Comparison of ENCODE assay signal across 28 cellular contexts in genomic region chr15:101310163-101310480, GRCh38. TPM values are rescaled to one million over a fixed set of nuclear protein-coding genes. Genes with fewer than 3 reads are reported as not detected.
DNase-seq lines count a peak whose midpoint lies in the region; ATAC-seq, FAIRE-seq and TF ChIP-seq lines count a peak whose summit lies in the region.
"Had no signal": no experiment of that assay in that cellular context is flagged by ENCODE, and none has a peak within 500 bp of the region (broad histone marks: within the 10 kb centered on the region; RNA-seq: fewer than 3 reads in every experiment).

No MANE protein-coding gene starts in this region.

- no peak overlapping the region for H3K4me3 ChIP-seq in right lobe of liver
- no peak overlapping the region for H3K4me3 ChIP-seq in HepG2 (replicated peaks in 1 of 3; ENCODE audit: insufficient read depth in 1 of 3, low read depth in 2 of 3, low read length in 3 of 3)
- no peak overlapping the region for H3K4me3 ChIP-seq in lower lobe of right lung
- no peak overlapping the region for H3K4me3 ChIP-seq in H7 (ENCODE audit: insufficient read depth, low read depth, low read length)
- H3K4me3 ChIP-seq in PC-3 (ENCODE audit: low read length) = no peak overlapping the region
- H3K4me3 ChIP-seq: A549; BLaER1 treated with 17β-estradiol and CSF1 and Interleukin-3, amounts not matched to agents 10 nM and 100 nM; GM12878; K562; PC-9; SJCRH30 had no signal

- no peak for TF ChIP-seq EP300 in HepG2 (IDR thresholded peaks at IDR 0.05; ENCODE audit: low read depth in 2 of 2, low read length in 2 of 2)
- no peak for TF ChIP-seq EP300 in HepG2 (CRISPR knock-in tag; IDR thresholded peaks at IDR 0.05; ENCODE audit: borderline replicate concordance)

- CTCF ChIA-PET in HepG2 (lab: Yijun Ruan, JAX; ENCODE audit: low intra/inter-chr PET ratio, low total read pairs) = no interaction called here
- CTCF ChIA-PET in PC-3 (lab: Charles Lee) = no interaction called here

- no peak for FAIRE-seq in HepG2 (lab: Jason Lieb, UNC)
- FAIRE-seq: A549, GM12878, K562 had no signal

- H3K79me2 ChIP-seq in HepG2 (ENCODE audit: insufficient read depth, low read length) = no peaks in the 10 kb centered on the region
- H3K79me2 ChIP-seq in PC-3 (ENCODE audit: low read length) = no peaks in the 10 kb centered on the region

- no peaks in the 10 kb centered on the region for H3F3A ChIP-seq in PC-3 (ENCODE audit: low read length, unreplicated experiment)

- WGBS in right lobe of liver (ENCODE audit: insufficient coverage, low coverage, low lambda C conversion rate, missing lambda C conversion rate) = 93% methylated on average over 3 of the region's 7 CpGs
- 89% methylated on average over 3 of the region's 7 CpGs for WGBS in HepG2 (ENCODE audit: low lambda C conversion rate)

- no peak overlapping the region for H2AFZ ChIP-seq in HepG2 (ENCODE audit: low read length)
- no peak overlapping the region for H2AFZ ChIP-seq in PC-3 (ENCODE audit: low read length)
- H2AFZ ChIP-seq: PC-9 had no signal

- H3K9ac ChIP-seq in HepG2 (ENCODE audit: insufficient read depth, low read depth, low read length) (no peak overlapping the region), PC-3 (ENCODE audit: low read length) (no peak overlapping the region)
- H3K9ac ChIP-seq: BLaER1 treated with 17β-estradiol and CSF1 and Interleukin-3, amounts not matched to agents 10 nM and 100 nM had no signal

- no peak for TF ChIP-seq CTCF in right lobe of liver (IDR thresholded peaks at IDR 0.05)
- TF ChIP-seq CTCF in HepG2 (CRISPR knock-in tag; IDR thresholded peaks at IDR 0.05) = no peak
- TF ChIP-seq CTCF in lower lobe of right lung (IDR thresholded peaks at IDR 0.05) = no peak
- TF ChIP-seq CTCF in PC-3 (conservative IDR thresholded peaks at IDR 0.05; ENCODE audit: low read depth, low read length) = no peak

- H3K4me2 ChIP-seq in HepG2 (ENCODE audit: low read depth, low read length) = no peak overlapping the region
- H3K4me2 ChIP-seq in PC-3 (ENCODE audit: low read length) = no peak overlapping the region
- H3K4me2 ChIP-seq: A549; BLaER1 treated with 17β-estradiol and CSF1 and Interleukin-3, amounts not matched to agents 10 nM and 100 nM; PC-9 had no signal

- H3K4me1 ChIP-seq in right lobe of liver (peaks cover 0 to 11% (median 0%) of the 10 kb centered on the region in 4 donors), HepG2 (ENCODE audit: insufficient read depth, low read length) (no peaks in the 10 kb centered on the region), lower lobe of right lung (no peaks in the 10 kb centered on the region), PC-3 (ENCODE audit: insufficient read depth, low read length) (no peaks in the 10 kb centered on the region)
- H3K4me1 ChIP-seq: A549, SJCRH30 had no signal

- in situ Hi-C loops in HepG2 (cut with HindIII; ENCODE audit: extremely low pct_ligation_motif_present, low pct_unique_long_range_greater_than_20kb) = no loop called here

- intact Hi-C loops in right lobe of liver (cut with DNase I) = no loop called here
- intact Hi-C loops in HepG2 (cut with micrococcal nuclease; ENCODE audit: unreplicated experiment) = no loop called here
- intact Hi-C loops in lower lobe of right lung (cut with DNase I) = no loop called here
- intact Hi-C loops in sciatic nerve (cut with DNase I) = no loop called here
- intact Hi-C loops in PC-3 (cut with micrococcal nuclease) = no loop called here

- H3K9me2 ChIP-seq in PC-3 (replicated peaks; ENCODE audit: low read length) = no peaks in the 10 kb centered on the region

- TF ChIP-seq RAD21 in HepG2 (CRISPR knock-in tag; IDR thresholded peaks at IDR 0.05) = no peak

- POLR2A ChIA-PET in HepG2 (lab: Yijun Ruan, JAX) (no interaction called here), PC-3 (lab: Charles Lee; ENCODE audit: unreplicated experiment) (no interaction called here)

- H3K27me3 ChIP-seq in right lobe of liver = no peaks in the 10 kb centered on the region
- no peaks in the 10 kb centered on the region; a peak in 1 of 5 replicates for H3K27me3 ChIP-seq in HepG2 (ENCODE audit: control insufficient read depth in 1 of 2, insufficient read depth in 2 of 2, low read length in 2 of 2)
- H3K27me3 ChIP-seq in lower lobe of right lung (ENCODE audit: low read depth) = no peaks in the 10 kb centered on the region
- H3K27me3 ChIP-seq in H7 (ENCODE audit: control insufficient read depth, insufficient read depth, low read length) = no peaks in the 10 kb centered on the region
- 0 out of 2 replicates have a peak, but pooled peaks cover under 1% of the 10 kb centered on the region for H3K27me3 ChIP-seq in PC-3 (ENCODE audit: low read length)
- H3K27me3 ChIP-seq: BLaER1 treated with 17β-estradiol and CSF1 and Interleukin-3, amounts not matched to agents 10 nM and 100 nM had no signal

- ATAC-seq in right lobe of liver = no peak
- no peak for ATAC-seq in HepG2
- ATAC-seq in lower lobe of right lung = no peak
- ATAC-seq in sciatic nerve = no peak
- no peak for ATAC-seq in PC-3
- ATAC-seq: A549, GM12878, K562, Right ventricle myocardium inferior, SK-N-SH treated with all-trans-retinoic acid at 6 μM for 48 hours had no signal

- H3K27ac ChIP-seq in right lobe of liver = no peak overlapping the region
- H3K27ac ChIP-seq in HepG2 (ENCODE audit: extremely low read length, insufficient read depth, low read length) = no peak overlapping the region
- no peak overlapping the region for H3K27ac ChIP-seq in lower lobe of right lung
- no peak overlapping the region for H3K27ac ChIP-seq in PC-3 (ENCODE audit: low read length)
- H3K27ac ChIP-seq: A549; BLaER1 treated with 17β-estradiol and CSF1 and Interleukin-3, amounts not matched to agents 10 nM and 100 nM; PC-9; SJCRH30 had no signal

- BruUV-seq in HepG2 (replicated peaks; lab: Mats Ljungman, UMichigan) = no TSS peak
- no TSS peak for BruUV-seq in PC-3 (replicated peaks; lab: Mats Ljungman, UMichigan)

- H3K36me3 ChIP-seq in right lobe of liver = peaks cover 0 to 50% (median 10%) of the 10 kb centered on the region in 4 donors
- peaks cover 16 to 22% of the 10 kb centered on the region in 2 experiments; a peak in 4 of 5 replicates for H3K36me3 ChIP-seq in HepG2 (replicated peaks in 1 of 2; ENCODE audit: control insufficient read depth in 1 of 2, insufficient read depth in 2 of 2, low read length in 2 of 2)
- no peaks in the 10 kb centered on the region for H3K36me3 ChIP-seq in lower lobe of right lung
- H3K36me3 ChIP-seq in H7 (replicated peaks; ENCODE audit: control insufficient read depth, insufficient read depth, low read length) = no peaks in the 10 kb centered on the region
- no peaks in the 10 kb centered on the region for H3K36me3 ChIP-seq in PC-3 (ENCODE audit: low read depth, low read length)
- H3K36me3 ChIP-seq: BLaER1 treated with 17β-estradiol and CSF1 and Interleukin-3, amounts not matched to agents 10 nM and 100 nM; SJCRH30 had no signal

- H4K20me1 ChIP-seq in HepG2 (ENCODE audit: insufficient read depth, low read length) = no peaks in the 10 kb centered on the region
- no peaks in the 10 kb centered on the region for H4K20me1 ChIP-seq in PC-3 (ENCODE audit: low read length)

- TF ChIP-seq POLR2A in right lobe of liver (IDR thresholded peaks at IDR 0.05) (no peak), HepG2 (IDR thresholded peaks at IDR 0.05; ENCODE audit: insufficient read depth in 1 of 2, low read depth in 2 of 2, low read length in 2 of 2) (no peak)

- H3K9me3 ChIP-seq in right lobe of liver (no peaks in the 10 kb centered on the region), HepG2 (ENCODE audit: low read length) (no peaks in the 10 kb centered on the region), lower lobe of right lung (no peaks in the 10 kb centered on the region), PC-3 (ENCODE audit: low read length) (no peaks in the 10 kb centered on the region)
- H3K9me3 ChIP-seq: A549; BLaER1 treated with 17β-estradiol and CSF1 and Interleukin-3, amounts not matched to agents 10 nM and 100 nM; SJCRH30 had no signal

- peak in 2 of 3 donors; percentile 37 to 41 for DNase-seq in right lobe of liver
- DNase-seq in HepG2 (ENCODE audit: low spot score) = no peak
- peak; percentile 24 for DNase-seq in lower lobe of right lung
- peak; percentile 43 for DNase-seq in sciatic nerve (ENCODE audit: low spot score)
- no peak for DNase-seq in NCI-H187 (lab: John Stamatoyannopoulos, UW)
- DNase-seq in H7 = no peak
- DNase-seq in PC-3 = no peak
- DNase-seq: AML-193; DMS53; GDM1; Kasumi-1; MV-4-11; NCI-H1105; NCI-H1436 treated with DMSO at 0.1 percent for 48 hours; NCI-H1930; NCI-H2107; NCI-H446; NCI-H524 treated with DMSO at 0.1 percent for 48 hours; NCI-H774; NK-92 treated with Interleukin-12 subunit alpha and Interleukin-12 subunit beta, amount 100 ng/mL, for 24 hours; PC-9; SJCRH30 had no signal

RNA-seq across cellular contexts. Expression of gene SNRPA1, which starts 15.1 kb away (rescaled TPM):
- total RNA-seq in right lobe of liver = 10 to 100 TPM; 17.7 to 28.6 (median 24.1) TPM
- 41.2 and 72.5 TPM in 2 replicates for total RNA-seq in HepG2 (2016; rRNA removed; fragmentation: Illumina TruSeq; extraction: Trizol)
- 21.5 and 21.7 TPM in 2 replicates for total RNA-seq in HepG2 (2016; cell fraction: cytosol; rRNA removed; fragmentation: Illumina TruSeq; extraction: Trizol; ENCODE audit: low read depth)
- total RNA-seq in HepG2 (2016; cell fraction: insoluble cytoplasmic fraction; rRNA removed; fragmentation: Illumina TruSeq; extraction: Trizol) = 44.9 and 72.9 TPM in 2 replicates
- total RNA-seq in HepG2 (2016; cell fraction: membrane; rRNA removed; fragmentation: Illumina TruSeq; extraction: Trizol) = 29.4 and 29.6 TPM in 2 replicates
- total RNA-seq in HepG2 (2016; cell fraction: nucleus; rRNA removed; fragmentation: Illumina TruSeq; extraction: Trizol) = 43.1 and 47.7 TPM in 2 replicates
- 80.0 and 108 TPM in 2 replicates for polyA plus RNA-seq in HepG2 (2011; rRNA removed)
- polyA plus RNA-seq in HepG2 (2011; cell fraction: cytosol; rRNA removed) = 70.8 and 71.1 TPM in 2 replicates
- polyA plus RNA-seq in HepG2 (2011; cell fraction: nucleus; rRNA removed) = 95.5 and 97.7 TPM in 2 replicates
- polyA plus RNA-seq in HepG2 (2012) = 77.4 and 94.8 TPM in 2 replicates
- 43.0 and 50.4 TPM in 2 replicates for polyA plus RNA-seq in HepG2 (2016; cell fraction: cytosol; fragmentation: Illumina TruSeq; extraction: Trizol; ENCODE audit: low read depth)
- polyA plus RNA-seq in HepG2 (2016; cell fraction: insoluble cytoplasmic fraction; fragmentation: Illumina TruSeq; extraction: Trizol; ENCODE audit: low read depth) = 177 and 178 TPM in 2 replicates
- polyA plus RNA-seq in HepG2 (2016; cell fraction: membrane; fragmentation: Illumina TruSeq; extraction: Trizol; ENCODE audit: low read depth) = 42.8 and 43.9 TPM in 2 replicates
- 92.5 and 99.3 TPM in 2 replicates for polyA plus RNA-seq in HepG2 (2016; cell fraction: nucleus; fragmentation: Illumina TruSeq; extraction: Trizol; ENCODE audit: insufficient read depth, low read depth)
- 12.8 and 30.9 TPM in 2 replicates for polyA minus RNA-seq in HepG2 (2011; rRNA and poly(A)+ RNA removed; ENCODE audit: low replicate concordance)
- polyA minus RNA-seq in HepG2 (2011; cell fraction: cytosol; rRNA and poly(A)+ RNA removed) = 23.8 and 31.7 TPM in 2 replicates
- 50.7 and 51.6 TPM in 2 replicates for polyA minus RNA-seq in HepG2 (2011; cell fraction: nucleus; rRNA and poly(A)+ RNA removed)
- 35.4 TPM for total RNA-seq in lower lobe of right lung
- total RNA-seq in sciatic nerve = 43.8 TPM
- total RNA-seq in H7 (2014; rRNA removed; shearing (Covaris generic)) = 32.3 and 35.5 TPM in 2 replicates
- total RNA-seq in PC-3 (2014; rRNA removed) = 66.1 and 68.2 TPM in 2 replicates

RNA-seq across cellular contexts. Expression of gene SELENOS, which starts 32.8 kb away (rescaled TPM):
- 10 to 100 TPM; 30.4 to 52.5 (median 39.6) TPM for total RNA-seq in right lobe of liver
- total RNA-seq in HepG2 (2016; rRNA removed; fragmentation: Illumina TruSeq; extraction: Trizol) = 31.6 and 63.0 TPM in 2 replicates
- 25.6 and 30.5 TPM in 2 replicates for total RNA-seq in HepG2 (2016; cell fraction: cytosol; rRNA removed; fragmentation: Illumina TruSeq; extraction: Trizol; ENCODE audit: low read depth)
- total RNA-seq in HepG2 (2016; cell fraction: insoluble cytoplasmic fraction; rRNA removed; fragmentation: Illumina TruSeq; extraction: Trizol) = 31.1 and 66.3 TPM in 2 replicates
- 32.0 and 35.3 TPM in 2 replicates for total RNA-seq in HepG2 (2016; cell fraction: membrane; rRNA removed; fragmentation: Illumina TruSeq; extraction: Trizol)
- 52.7 and 62.7 TPM in 2 replicates for total RNA-seq in HepG2 (2016; cell fraction: nucleus; rRNA removed; fragmentation: Illumina TruSeq; extraction: Trizol)
- 56.6 and 66.1 TPM in 2 replicates for polyA plus RNA-seq in HepG2 (2011; rRNA removed)
- polyA plus RNA-seq in HepG2 (2011; cell fraction: cytosol; rRNA removed) = 58.8 and 79.4 TPM in 2 replicates
- polyA plus RNA-seq in HepG2 (2011; cell fraction: nucleus; rRNA removed) = 21.8 and 28.5 TPM in 2 replicates
- 38.2 and 44.5 TPM in 2 replicates for polyA plus RNA-seq in HepG2 (2012)
- 19.0 and 26.3 TPM in 2 replicates for polyA plus RNA-seq in HepG2 (2016; cell fraction: cytosol; fragmentation: Illumina TruSeq; extraction: Trizol; ENCODE audit: low read depth)
- 29.3 and 32.0 TPM in 2 replicates for polyA plus RNA-seq in HepG2 (2016; cell fraction: insoluble cytoplasmic fraction; fragmentation: Illumina TruSeq; extraction: Trizol; ENCODE audit: low read depth)
- polyA plus RNA-seq in HepG2 (2016; cell fraction: membrane; fragmentation: Illumina TruSeq; extraction: Trizol; ENCODE audit: low read depth) = 23.0 and 24.1 TPM in 2 replicates
- polyA plus RNA-seq in HepG2 (2016; cell fraction: nucleus; fragmentation: Illumina TruSeq; extraction: Trizol; ENCODE audit: insufficient read depth, low read depth) = 81.3 and 91.5 TPM in 2 replicates
- polyA minus RNA-seq in HepG2 (2011; rRNA and poly(A)+ RNA removed; ENCODE audit: low replicate concordance) = 31.0 and 35.1 TPM in 2 replicates
- 19.4 and 21.8 TPM in 2 replicates for polyA minus RNA-seq in HepG2 (2011; cell fraction: cytosol; rRNA and poly(A)+ RNA removed)
- 64.9 and 77.1 TPM in 2 replicates for polyA minus RNA-seq in HepG2 (2011; cell fraction: nucleus; rRNA and poly(A)+ RNA removed)
- 64.5 TPM for total RNA-seq in lower lobe of right lung
- 74.4 TPM for total RNA-seq in sciatic nerve
- total RNA-seq in H7 (2014; rRNA removed; shearing (Covaris generic)) = 52.2 and 55.5 TPM in 2 replicates
- 40.1 and 47.0 TPM in 2 replicates for total RNA-seq in PC-3 (2014; rRNA removed)

RNA-seq across cellular contexts. Expression of gene CHSY1, which starts 58.3 kb away (rescaled TPM):
- 10 to 100 TPM in 2 of 6 experiments, 1 to 10 TPM in 4; 4.9 to 12.6 (median 7.2) TPM for total RNA-seq in right lobe of liver
- total RNA-seq in HepG2 (2016; rRNA removed; fragmentation: Illumina TruSeq; extraction: Trizol) = 12.8 and 13.7 TPM in 2 replicates
- total RNA-seq in HepG2 (2016; cell fraction: cytosol; rRNA removed; fragmentation: Illumina TruSeq; extraction: Trizol; ENCODE audit: low read depth) = 4.3 and 5.4 TPM in 2 replicates
- total RNA-seq in HepG2 (2016; cell fraction: insoluble cytoplasmic fraction; rRNA removed; fragmentation: Illumina TruSeq; extraction: Trizol) = 12.1 and 12.6 TPM in 2 replicates
- 7.0 and 7.9 TPM in 2 replicates for total RNA-seq in HepG2 (2016; cell fraction: membrane; rRNA removed; fragmentation: Illumina TruSeq; extraction: Trizol)
- 10.5 and 11.5 TPM in 2 replicates for total RNA-seq in HepG2 (2016; cell fraction: nucleus; rRNA removed; fragmentation: Illumina TruSeq; extraction: Trizol)
- polyA plus RNA-seq in HepG2 (2011; rRNA removed) = 11.2 and 13.3 TPM in 2 replicates
- 10.0 and 13.2 TPM in 2 replicates for polyA plus RNA-seq in HepG2 (2011; cell fraction: cytosol; rRNA removed)
- 4.9 and 5.5 TPM in 2 replicates for polyA plus RNA-seq in HepG2 (2011; cell fraction: nucleus; rRNA removed)
- polyA plus RNA-seq in HepG2 (2012) = 11.0 and 11.8 TPM in 2 replicates
- polyA plus RNA-seq in HepG2 (2016; cell fraction: cytosol; fragmentation: Illumina TruSeq; extraction: Trizol; ENCODE audit: low read depth) = 0.72 and 0.77 TPM in 2 replicates
- 13.1 and 14.5 TPM in 2 replicates for polyA plus RNA-seq in HepG2 (2016; cell fraction: insoluble cytoplasmic fraction; fragmentation: Illumina TruSeq; extraction: Trizol; ENCODE audit: low read depth)
- 4.8 TPM in 2 replicates for polyA plus RNA-seq in HepG2 (2016; cell fraction: membrane; fragmentation: Illumina TruSeq; extraction: Trizol; ENCODE audit: low read depth)
- 14.6 and 15.9 TPM in 2 replicates for polyA plus RNA-seq in HepG2 (2016; cell fraction: nucleus; fragmentation: Illumina TruSeq; extraction: Trizol; ENCODE audit: insufficient read depth, low read depth)
- polyA minus RNA-seq in HepG2 (2011; rRNA and poly(A)+ RNA removed; ENCODE audit: low replicate concordance) = 12.6 and 31.1 TPM in 2 replicates
- 16.8 and 17.1 TPM in 2 replicates for polyA minus RNA-seq in HepG2 (2011; cell fraction: cytosol; rRNA and poly(A)+ RNA removed)
- 15.8 and 18.3 TPM in 2 replicates for polyA minus RNA-seq in HepG2 (2011; cell fraction: nucleus; rRNA and poly(A)+ RNA removed)
- 25.6 TPM for total RNA-seq in lower lobe of right lung
- total RNA-seq in sciatic nerve = 53.2 TPM
- total RNA-seq in H7 (2014; rRNA removed; shearing (Covaris generic)) = 45.8 and 64.9 TPM in 2 replicates
- total RNA-seq in PC-3 (2014; rRNA removed) = 13.8 and 19.5 TPM in 2 replicates

Comparison
In these comparisons a context has a peak if more than half of its experiments do, and no peak if none do; other contexts are left out.
1. DNase-seq: peak in right lobe of liver (2 of 3), lower lobe of right lung (single experiment) and sciatic nerve (single experiment); none in HepG2 (single experiment), NCI-H187 (0 of 2), H7 (single experiment) and PC-3 (single experiment).